Comparison of ENCODE assay signal across 28 cellular contexts in the genomic region with DNA sequence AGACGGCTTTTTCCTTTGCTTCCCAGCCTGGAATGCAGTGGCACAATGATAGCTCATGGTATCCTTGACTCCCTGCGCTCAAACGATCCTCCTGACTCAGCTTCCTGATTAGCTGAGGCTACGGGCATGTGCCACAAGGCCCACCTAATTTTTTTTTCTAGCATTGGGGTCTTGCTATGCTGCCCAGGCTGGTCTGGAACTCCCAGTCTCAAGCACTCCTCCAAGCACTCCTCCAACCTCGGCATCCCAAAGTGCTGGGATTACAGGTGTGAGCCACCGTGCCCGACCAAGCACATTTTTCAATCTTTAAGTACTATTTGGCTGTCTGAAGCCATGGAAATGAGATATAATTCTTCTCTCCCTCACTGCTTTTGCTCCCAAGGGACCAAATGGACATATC. TPM values are rescaled to one million over a fixed set of nuclear protein-coding genes. Genes with fewer than 3 reads are reported as not detected.
"Had no signal": no experiment of that assay in that cellular context is flagged by ENCODE, and none has a peak within 500 bp of the region (broad histone marks: within the 10 kb centered on the region; RNA-seq: fewer than 3 reads in every experiment).

No MANE protein-coding gene starts in this region.

- H3K36me3 Mint-ChIP-seq: memory B cell, naive B cell, type B pancreatic cell had no signal

- H3K27me3 ChIP-seq: esophagus muscularis mucosa, gastroesophageal sphincter, heart left ventricle, hepatocyte, stomach, thyroid gland had no signal

- H3K79me2 ChIP-seq: hepatocyte, parathyroid adenoma had no signal

- H3K4me2 ChIP-seq: hepatocyte, smooth muscle cell had no signal

- H3K9me3 ChIP-seq: esophagus muscularis mucosa, gastroesophageal sphincter, heart left ventricle, neutrophil, stomach, thyroid gland had no signal

- H3K9me3 Mint-ChIP-seq: memory B cell; naive B cell; stimulated activated effector memory CD8-positive, alpha-beta T cell treated with anti-CD3 and anti-CD28 coated beads, Interleukin-12 subunit alpha, Interleukin-12 subunit beta, amount 100 ng/mL, for 72 hours; type B pancreatic cell had no signal

- H3K27ac ChIP-seq: coronary artery, esophagus muscularis mucosa, foreskin keratinocyte, gastroesophageal sphincter, heart left ventricle, hepatocyte, neutrophil, parathyroid adenoma, stomach, thyroid gland had no signal

- DNase-seq: dermis blood vessel endothelial cell; effector memory CD4-positive, alpha-beta T cell; foreskin keratinocyte; heart left ventricle; kidney; naive B cell; stimulated activated CD4-positive, alpha-beta T cell treated with anti-CD3 and anti-CD28 coated beads, Interleukin-12 subunit alpha, Interleukin-12 subunit beta, amount 100 ng/mL, for 4 hours; stimulated activated CD4-positive, alpha-beta T cell treated with anti-CD3 and anti-CD28 coated beads, Interleukin-1b, Interleukin-23, amount 100 ng/mL, for 48 hours; stimulated activated CD4-positive, alpha-beta T cell treated with anti-CD3 and anti-CD28 coated beads, Interleukin-4, amount 100 ng/mL, for 1 hour; stimulated activated naive CD4-positive, alpha-beta T cell treated with Interleukin-2 at 50 U/mL for 16 hours; stomach; thyroid gland had no signal

- ATAC-seq: foreskin keratinocyte; gastroesophageal sphincter; heart left ventricle; left lobe of liver; sciatic nerve; stimulated activated effector memory CD8-positive, alpha-beta T cell treated with anti-CD3 and anti-CD28 coated beads, Interleukin-12 subunit alpha, Interleukin-12 subunit beta, amount 100 ng/mL, for 72 hours had no signal

- H2AFZ ChIP-seq: hepatocyte had no signal

- H3K27me3 Mint-ChIP-seq: memory B cell had no signal

- H3K4me1 ChIP-seq: foreskin keratinocyte had no signal

- H3K9ac ChIP-seq: parathyroid adenoma had no signal

- FAIRE-seq: endothelial cell of umbilical vein, kidney had no signal

- H3K4me3 Mint-ChIP-seq: memory B cell had no signal

- H3K36me3 ChIP-seq: esophagus muscularis mucosa, gastroesophageal sphincter, heart left ventricle, neutrophil, stomach, thyroid gland had no signal

- H3K4me3 ChIP-seq: coronary artery, esophagus muscularis mucosa, gastroesophageal sphincter, heart left ventricle, hepatocyte, lung, smooth muscle cell, stomach, thyroid gland had no signal

- H3K27ac Mint-ChIP-seq: memory B cell; progenitor cell of endocrine pancreas; stimulated activated effector memory CD8-positive, alpha-beta T cell treated with anti-CD3 and anti-CD28 coated beads, Interleukin-12 subunit alpha, Interleukin-12 subunit beta, amount 100 ng/mL, for 72 hours had no signal

RNA-seq across cellular contexts. Expression of a gene that starts 58.7 kb away (rescaled TPM):
- total RNA-seq: endothelial cell of umbilical vein, progenitor cell of endocrine pancreas, sciatic nerve had no signal
- polyA plus RNA-seq: endothelial cell of umbilical vein, neural cell had no signal
